Comparison of ENCODE assay signal across 22 cellular contexts in genomic region chr3:143850877-143851276, GRCh38. TPM values are rescaled to one million over a fixed set of nuclear protein-coding genes. Genes with fewer than 3 reads are reported as not detected.
A peak's percentile ranks its signal among the peaks of the same experiment; 100 is the strongest.
DNase-seq lines count a peak whose midpoint lies in the region; ATAC-seq, FAIRE-seq and TF ChIP-seq lines count a peak whose summit lies in the region.
"Had no signal": no experiment of that assay in that cellular context is flagged by ENCODE, and none has a peak within 500 bp of the region (broad histone marks: within the 10 kb centered on the region; RNA-seq: fewer than 3 reads in every experiment).

No MANE protein-coding gene starts in this region.

- ATAC-seq in GM19463 (IDR thresholded peaks at IDR 0.05; ENCODE audit: unreplicated experiment) (peak; percentile 33), HG03039 (IDR thresholded peaks at IDR 0.05; ENCODE audit: unreplicated experiment) (peak; percentile 30), GM12878 (peak; percentile 52), aorta (ENCODE audit: low FRiP score) (no peak)
- no peak for ATAC-seq in activated naive CD4-positive, alpha-beta T cell treated with anti-CD3 and anti-CD28 coated beads, Interleukin-2, amount 50 U/mL, for 72 hours
- ATAC-seq: body of pancreas, left ventricle myocardium superior, natural killer cell, Right ventricle myocardium inferior had no signal

- H3K36me3 ChIP-seq in GM12878 (ENCODE audit: control insufficient read depth in 2 of 2, insufficient read depth in 2 of 2, low read length in 1 of 2): no peaks in the 10 kb centered on the region
- no peaks in the 10 kb centered on the region for H3K36me3 ChIP-seq in parathyroid adenoma (ENCODE audit: control insufficient read depth, insufficient read depth, low read length)
- H3K36me3 ChIP-seq in aorta (ENCODE audit: control insufficient read depth in 1 of 2, insufficient read depth in 2 of 2, low read length in 1 of 2): no peaks in the 10 kb centered on the region
- H3K36me3 ChIP-seq: BE2C, thoracic aorta had no signal

- no peak for TF ChIP-seq RAD21 in GM12878 (IDR thresholded peaks at IDR 0.05; ENCODE audit: insufficient read depth, low read depth, low read length)

- H3K36me3 Mint-ChIP-seq in activated naive CD4-positive, alpha-beta T cell treated with anti-CD3 and anti-CD28 coated beads, Interleukin-2, amount 50 U/mL, for 72 hours: peaks cover 0 to 8% of the 10 kb centered on the region in 2 donors

- SMC1A ChIA-PET in GM12878 (lab: Charles Lee; ENCODE audit: uncharacterized antibody, unreplicated experiment): interaction anchor here (1.7 kb wide), 1 partner anchor 36 kb away, joined by 3 read pairs; no protein-coding TSS in a partner anchor

- H3K4me3 ChIP-seq in GM12878 (no peak overlapping the region), parathyroid adenoma (ENCODE audit: low read depth, low read length) (no peak overlapping the region), aorta (ENCODE audit: low read length in 2 of 2) (no peak overlapping the region)
- H3K4me3 ChIP-seq: body of pancreas, thoracic aorta had no signal

- BruUV-seq in GM12878 (replicated peaks; lab: Mats Ljungman, UMichigan): no TSS peak

- no peak overlapping the region for H3K9ac ChIP-seq in GM12878 (ENCODE audit: control insufficient read depth, insufficient read depth, low read length)
- no peak overlapping the region for H3K9ac ChIP-seq in parathyroid adenoma

- peaks cover 18% of the 10 kb centered on the region for H3K79me2 ChIP-seq in GM12878 (ENCODE audit: control insufficient read depth, insufficient read depth, low read length)
- H3K79me2 ChIP-seq in parathyroid adenoma: no peaks in the 10 kb centered on the region

- POLR2A ChIA-PET in GM12878 (lab: Charles Lee): no interaction called here

- no peak for TF ChIP-seq EP300 in GM12878 (IDR thresholded peaks at IDR 0.05; ENCODE audit: borderline replicate concordance in 1 of 2, control insufficient read depth in 1 of 2, low read depth in 2 of 2, low read length in 2 of 2)

- H3K27me3 ChIP-seq in GM12878 (replicated peaks in 1 of 2; ENCODE audit: control insufficient read depth in 2 of 2, insufficient read depth in 2 of 2, low read length in 1 of 2) (no peaks in the 10 kb centered on the region), parathyroid adenoma (ENCODE audit: control insufficient read depth, insufficient read depth, low read length) (no peaks in the 10 kb centered on the region), aorta (ENCODE audit: control insufficient read depth in 1 of 2, insufficient read depth in 2 of 2, low read length in 1 of 2) (no peaks in the 10 kb centered on the region)
- H3K27me3 ChIP-seq: body of pancreas had no signal

- CTCF ChIA-PET in GM12878 (lab: Yijun Ruan, JAX): no interaction called here

- in situ Hi-C loops in GM12878 (cut with MboI): no loop called here

- H2AFZ ChIP-seq in GM12878 (ENCODE audit: control insufficient read depth, low read depth, low read length): 0 out of 2 replicates have a peak overlapping the region, but pooled peaks have one; percentile 25
- peak overlapping the region; percentile 25 for H2AFZ ChIP-seq in parathyroid adenoma

- RAD21 ChIA-PET in GM12878 (lab: Charles Lee; ENCODE audit: unreplicated experiment): no interaction called here

- H3K4me1 ChIP-seq in GM12878 (ENCODE audit: control insufficient read depth, insufficient read depth, low read length): peaks cover 29% of the 10 kb centered on the region
- H3K4me1 ChIP-seq in parathyroid adenoma: peaks cover 4% of the 10 kb centered on the region
- H3K4me1 ChIP-seq in aorta (ENCODE audit: control insufficient read depth in 1 of 2, insufficient read depth in 2 of 2, low read length in 2 of 2): peaks cover 2% of the 10 kb centered on the region in 2 donors
- H3K4me1 ChIP-seq: BE2C, body of pancreas had no signal

- H3K9me3 ChIP-seq in GM12878 (replicated peaks; ENCODE audit: control insufficient read depth, insufficient read depth, low read length): no peaks in the 10 kb centered on the region; the same call in 2 of the 3 replicates
- no peaks in the 10 kb centered on the region for H3K9me3 ChIP-seq in parathyroid adenoma (ENCODE audit: control insufficient read depth, low read length)
- H3K9me3 ChIP-seq in aorta (ENCODE audit: control insufficient read depth, low read length): peaks cover 2% of the 10 kb centered on the region
- H3K9me3 ChIP-seq: body of pancreas, thoracic aorta had no signal

- no peak for TF ChIP-seq POLR2A in GM12878 (IDR thresholded peaks at IDR 0.05; ENCODE audit: low read depth, low read length)

- intact Hi-C loops in GM12878 (cut with micrococcal nuclease; ENCODE audit: unreplicated experiment): loop anchor here (1.0 kb wide), 2 partner anchors 19 to 76 kb away; no protein-coding TSS in a partner anchor
- intact Hi-C loops in aorta (cut with DNase I): no loop called here

- H3K27ac Mint-ChIP-seq in activated naive CD4-positive, alpha-beta T cell treated with anti-CD3 and anti-CD28 coated beads, Interleukin-2, amount 50 U/mL, for 72 hours: no peak overlapping the region
- H3K27ac Mint-ChIP-seq: IgD-negative memory B cell; natural killer cell; T-helper 1 cell treated with Interleukin-12 subunit alpha and Interleukin-12 subunit beta and Interleukin-4 antibody, amounts not matched to agents 30 μg/mL and 1 μg/mL, for 36 hours had no signal

- TF ChIP-seq CTCF in GM12878 (IDR thresholded peaks at IDR 0.05 in 2 of 3, conservative IDR thresholded peaks at IDR 0.05 in 1 of 3; ENCODE audit: control insufficient read depth in 2 of 3, extremely low read depth in 1 of 3, insufficient read depth in 1 of 3, low read depth in 3 of 3, low read length in 3 of 3) (no peak), parathyroid adenoma (IDR thresholded peaks at IDR 0.05) (no peak)

- DNase-seq in GM12878 (ENCODE audit: low read depth, low spot score) (no peak), LoVo (ENCODE audit: low spot score) (no peak), aorta (no peak)
- DNase-seq in activated naive CD4-positive, alpha-beta T cell treated with anti-CD3 and anti-CD28 coated beads, Interleukin-2, amount 50 U/mL, for 72 hours (ENCODE audit: low spot score in 2 of 2): no peak
- DNase-seq in activated effector memory CD4-positive, alpha-beta T cell treated with Interleukin-2 at 50 U/mL for 16 hours: no peak
- DNase-seq: activated gamma-delta T cell treated with Interleukin-2 at 50 U/mL for 16 hours, BE2C, body of pancreas, foreskin melanocyte, GOT3, left ventricle myocardium superior, natural killer cell, NCI-H1417, NCI-H2227 treated with DMSO at 0.1 percent for 48 hours had no signal

- H3K27ac ChIP-seq in GM12878 (ENCODE audit: control insufficient read depth, insufficient read depth): peak overlapping the region; percentile 70; the same call in 1 of the 2 replicates
- no peak overlapping the region for H3K27ac ChIP-seq in parathyroid adenoma
- no peak overlapping the region for H3K27ac ChIP-seq in aorta (ENCODE audit: low read depth in 1 of 2, low read length in 2 of 2)
- H3K27ac ChIP-seq: body of pancreas, thoracic aorta had no signal

- H3K4me2 ChIP-seq in GM12878 (ENCODE audit: control insufficient read depth, insufficient read depth) (peak overlapping the region; percentile 84; the same call in 1 of the 2 replicates), parathyroid adenoma (ENCODE audit: low read length) (no peak overlapping the region)

- H3K9me3 Mint-ChIP-seq in activated naive CD4-positive, alpha-beta T cell treated with anti-CD3 and anti-CD28 coated beads, Interleukin-2, amount 50 U/mL, for 72 hours: no peaks in the 10 kb centered on the region
- H3K9me3 Mint-ChIP-seq: IgD-negative memory B cell; natural killer cell; T-helper 1 cell treated with Interleukin-12 subunit alpha and Interleukin-12 subunit beta and Interleukin-4 antibody, amounts not matched to agents 30 μg/mL and 1 μg/mL, for 36 hours had no signal

- no peaks in the 10 kb centered on the region for H4K20me1 ChIP-seq in GM12878 (ENCODE audit: control insufficient read depth, insufficient read depth)

- FAIRE-seq in GM12878 (lab: Jason Lieb, UNC): no peak
- FAIRE-seq: D721Med had no signal

TF ChIP-seq in GM12878, 131 proteins besides CTCF, POLR2A, EP300 and RAD21 (continues in another document):
- TF ChIP-seq GABPA (IDR thresholded peaks at IDR 0.05; ENCODE audit: low read depth): no peak
- no peak for TF ChIP-seq MAX (IDR thresholded peaks at IDR 0.05; ENCODE audit: low read depth, low read length)
- TF ChIP-seq YY1 (IDR thresholded peaks at IDR 0.05; ENCODE audit: low read depth, low read length): no peak
- no peak for TF ChIP-seq EGR1 (IDR thresholded peaks at IDR 0.05; ENCODE audit: borderline replicate concordance in 1 of 2, low read depth in 2 of 2, low read length in 2 of 2)
- no peak for TF ChIP-seq MEF2A (IDR thresholded peaks at IDR 0.05; ENCODE audit: insufficient read depth, low read depth, low read length)

RNA-seq across cellular contexts. Expression of gene SLC9A9, which starts 2.6 kb away (rescaled TPM):
- 54.3 and 56.4 TPM in 2 replicates for total RNA-seq in GM12878 (2013; cell fraction: nucleolus; rRNA removed)
- total RNA-seq in GM12878 (2014; rRNA removed): 8.9 and 11.5 TPM in 2 replicates
- total RNA-seq in GM12878 (2014; rRNA removed; fragmentation: Illumina TruSeq; extraction: Trizol): 9.7 and 13.6 TPM in 2 replicates
- 7.4 and 8.8 TPM in 2 replicates for total RNA-seq in GM12878 (2021)
- polyA plus RNA-seq in GM12878 (2011; ENCODE audit: low read depth): 11.7 TPM
- 3.5 and 5.3 TPM in 2 replicates for polyA plus RNA-seq in GM12878 (2011; rRNA removed)
- 1.6 and 3.1 TPM in 2 replicates for polyA plus RNA-seq in GM12878 (2011; cell fraction: cytosol; rRNA removed)
- 2.0 and 3.0 TPM in 2 replicates for polyA plus RNA-seq in GM12878 (2011; cell fraction: nucleus; rRNA removed)
- polyA plus RNA-seq in GM12878 (2012): 6.7 and 8.2 TPM in 2 replicates
- polyA plus RNA-seq in GM12878 (2014; fragmentation: Illumina TruSeq; extraction: Trizol): 8.2 and 10.3 TPM in 2 replicates
- polyA plus RNA-seq in GM12878 (2014; fragmentation: Nextera tagmentation; extraction: Ambion mirVana): 10 to 100 TPM; 10.7 to 14.2 TPM
- 6.3 and 8.1 TPM in 2 replicates for polyA plus RNA-seq in GM12878 (2014; rRNA removed)
- polyA plus RNA-seq in GM12878 (2016; fragmentation: Nextera tagmentation; extraction: Ambion mirVana): 10 to 100 TPM; 12.5 to 13.2 TPM
- 9.3 and 11.1 TPM in 2 replicates for polyA minus RNA-seq in GM12878 (2011; rRNA and poly(A)+ RNA removed)
- 0.67 and 1.7 TPM in 2 replicates for polyA minus RNA-seq in GM12878 (2011; cell fraction: cytosol; rRNA and poly(A)+ RNA removed)
- 11.0 and 12.1 TPM in 2 replicates for polyA minus RNA-seq in GM12878 (2011; cell fraction: nucleus; rRNA and poly(A)+ RNA removed)
- total RNA-seq in activated naive CD4-positive, alpha-beta T cell treated with anti-CD3 and anti-CD28 coated beads, Interleukin-2, amount 50 U/mL, for 72 hours: 1 to 10 TPM; 2.3 to 2.5 TPM
- total RNA-seq in aorta: 10 to 100 TPM; 12.6 to 45.8 TPM
- 10 to 100 TPM in 1 of 2 donors, 1 to 10 TPM in 1; 7.3 to 12.3 TPM for polyA plus RNA-seq in aorta

Comparison
In these comparisons a context has a peak if more than half of its experiments do, and no peak if none do; other contexts are left out.
1. ATAC-seq: peak in GM19463 (single experiment), HG03039 (single experiment) and GM12878 (single experiment); none in activated naive CD4-positive, alpha-beta T cell treated with anti-CD3 and anti-CD28 coated beads, Interleukin-2, amount 50 U/mL, for 72 hours (0 of 2) and aorta (single experiment).